8 cellular contexts compared by ENCODE assay signal in the genomic region with DNA sequence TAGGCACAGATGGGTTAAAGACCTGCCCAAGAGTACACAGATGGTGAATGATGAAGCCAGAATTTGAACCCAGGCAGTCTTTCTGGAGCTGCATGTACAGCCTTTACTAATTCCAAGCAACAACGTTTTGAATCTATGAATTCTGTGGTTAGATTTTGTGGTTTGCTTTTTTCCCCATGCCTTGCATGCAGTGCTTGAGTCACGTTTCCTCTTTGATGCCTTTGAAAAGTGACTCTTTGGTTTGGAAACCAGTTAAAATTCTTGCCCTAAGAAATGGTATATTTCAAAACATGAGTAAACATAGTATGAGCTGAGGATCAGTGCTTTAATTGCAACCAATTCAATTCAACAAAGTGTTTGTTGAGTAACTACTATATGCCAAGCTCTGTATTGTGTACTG. TPM values are rescaled to one million over a fixed set of nuclear protein-coding genes. Genes with fewer than 3 reads are reported as not detected.
A peak's percentile ranks its signal among the peaks of the same experiment; 100 is the strongest.
DNase-seq lines count a peak whose midpoint lies in the region; ATAC-seq and TF ChIP-seq lines count a peak whose summit lies in the region.
"Had no signal": no experiment of that assay in that cellular context is flagged by ENCODE, and none has a peak within 500 bp of the region (broad histone marks: within the 10 kb centered on the region; RNA-seq: fewer than 3 reads in every experiment).

No MANE protein-coding gene starts in this region.

- TF ChIP-seq POLR2A in heart left ventricle (IDR thresholded peaks at IDR 0.05): no peak
- no peak for TF ChIP-seq POLR2A in gastroesophageal sphincter (IDR thresholded peaks at IDR 0.05)

- H3K36me3 ChIP-seq in heart left ventricle: no peaks in the 10 kb centered on the region
- H3K36me3 ChIP-seq in gastroesophageal sphincter: no peaks in the 10 kb centered on the region

- H3K4me3 ChIP-seq in HFF-Myc (replicated peaks; ENCODE audit: low read depth, low read length) (no peak overlapping the region), astrocyte of the cerebellum (ENCODE audit: low read depth, low read length) (no peak overlapping the region), heart left ventricle (no peak overlapping the region), gastroesophageal sphincter (no peak overlapping the region)
- H3K4me3 ChIP-seq: lung had no signal

- H3K4me1 ChIP-seq in heart left ventricle: peaks cover 0 to 10% (median 0%) of the 10 kb centered on the region in 12 donors
- H3K4me1 ChIP-seq in gastroesophageal sphincter: no peaks in the 10 kb centered on the region

- TF ChIP-seq EP300 in gastroesophageal sphincter (IDR thresholded peaks at IDR 0.05): no peak

- H3K27ac ChIP-seq in heart left ventricle: no peak overlapping the region
- no peak overlapping the region for H3K27ac ChIP-seq in gastroesophageal sphincter

- peak; percentile 60 for DNase-seq in HFF-Myc (ENCODE audit: extremely low read depth, low read depth)
- peak; percentile 18 for DNase-seq in RPMI8226
- peak; percentile 90 for DNase-seq in astrocyte of the cerebellum (ENCODE audit: low read depth)
- DNase-seq in stimulated activated CD4-positive, alpha-beta T cell treated with anti-CD3 and anti-CD28 coated beads, TNF-alpha, amount 100 ng/mL, for 24 hours (ENCODE audit: low read depth in 3 of 3): peak; percentile 6 to 18 (median 12)
- no peak for DNase-seq in heart left ventricle

- intact Hi-C loops in heart left ventricle (cut with DNase I): no loop called here

- in situ Hi-C loops in astrocyte of the cerebellum (cut with HindIII; ENCODE audit: low sequenced_read_pairs): no loop called here

- TF ChIP-seq CTCF in HFF-Myc (IDR thresholded peaks at IDR 0.05; ENCODE audit: low read depth, low read length, missing control alignments) (no peak), astrocyte of the cerebellum (IDR thresholded peaks at IDR 0.05; ENCODE audit: low read depth, low read length, missing control alignments) (no peak), heart left ventricle (IDR thresholded peaks at IDR 0.05) (no peak), gastroesophageal sphincter (IDR thresholded peaks at IDR 0.05) (no peak)

- no peak for ATAC-seq in heart left ventricle
- no peak for ATAC-seq in GM18861 (IDR thresholded peaks at IDR 0.05; ENCODE audit: unreplicated experiment)
- no peak for ATAC-seq in gastroesophageal sphincter

- no peaks in the 10 kb centered on the region for H3K9me3 ChIP-seq in heart left ventricle
- no peaks in the 10 kb centered on the region for H3K9me3 ChIP-seq in gastroesophageal sphincter

- WGBS in heart left ventricle, 4 donors: 62 to 80% (median 69%) methylated on average over 2 of the region's 2 CpGs
- WGBS in gastroesophageal sphincter (ENCODE audit: low coverage in 1 of 2), 2 donors: 83 to 88% methylated on average over 2 of the region's 2 CpGs

- H3K27me3 ChIP-seq in heart left ventricle (no peaks in the 10 kb centered on the region), gastroesophageal sphincter (peaks cover 3% of the 10 kb centered on the region)

RNA-seq across cellular contexts. Expression of gene PPM1B, which starts 48.2 kb away (rescaled TPM):
- 10 to 100 TPM; 25.7 to 65.9 (median 54.1) TPM for total RNA-seq in heart left ventricle
- 10 to 100 TPM; 22.6 to 46.2 TPM for polyA plus RNA-seq in heart left ventricle
- 100 to 1,000 TPM in 1 of 4 donors, 10 to 100 TPM in 3; 62.9 to 125 (median 81.3) TPM for total RNA-seq in gastroesophageal sphincter

Comparison
In these comparisons a context has a peak if more than half of its experiments do, and no peak if none do; other contexts are left out.
1. DNase-seq: peak in HFF-Myc (single experiment), RPMI8226 (single experiment), astrocyte of the cerebellum (single experiment) and stimulated activated CD4-positive, alpha-beta T cell treated with anti-CD3 and anti-CD28 coated beads, TNF-alpha, amount 100 ng/mL, for 24 hours (3 of 3); none in heart left ventricle (0 of 5).